ENCODE assay signal across 10 cellular contexts in genomic region chr5:61790678-61791077, GRCh38.
DNase-seq lines count a peak whose midpoint lies in the region; ATAC-seq and TF ChIP-seq lines count a peak whose summit lies in the region.
"Had no signal": no experiment of that assay in that cellular context is flagged by ENCODE, and none has a peak within 500 bp of the region (broad histone marks: within the 10 kb centered on the region; RNA-seq: fewer than 3 reads in every experiment).

No MANE protein-coding gene starts in this region.

- H3K27ac ChIP-seq in colonic mucosa, result no peak overlapping the region
- H3K27ac ChIP-seq: gastroesophageal sphincter had no signal

- ATAC-seq in GM19328 (IDR thresholded peaks at IDR 0.05; ENCODE audit: unreplicated experiment) (peak; percentile 71), HG03025 (IDR thresholded peaks at IDR 0.05; ENCODE audit: low FRiP score, unreplicated experiment) (peak; percentile 89)
- ATAC-seq: gastroesophageal sphincter had no signal

- H3K9ac ChIP-seq in colonic mucosa (ENCODE audit: low read depth in 2 of 2, low read length in 2 of 2), result no peak overlapping the region

- in situ Hi-C loops in GM13976 (cut with MboI; ENCODE audit: low sequenced_read_pairs, unreplicated experiment), result no loop called here

- DNase-seq in GM13976 (ENCODE audit: low spot score) (peak; percentile 15), colonic mucosa (peak; percentile 45), HCEC 1CT (no peak), activated T-cell treated with anti-CD3 and anti-CD28 coated beads for 4 hours (no peak), NCI-H2081 (lab: John Stamatoyannopoulos, UW) (no peak)
- no peak for DNase-seq in effector CD4-positive, alpha-beta T cell
- DNase-seq: activated CD4-positive, CD25-positive, alpha-beta regulatory T cell had no signal

- H3K36me3 ChIP-seq in colonic mucosa, result no peaks in the 10 kb centered on the region
- H3K36me3 ChIP-seq: gastroesophageal sphincter had no signal

- TF ChIP-seq CTCF in GM13976 (IDR thresholded peaks at IDR 0.05; ENCODE audit: borderline replicate concordance, control extremely low read depth, extremely low read depth, insufficient read depth, missing control alignments) (no peak), colonic mucosa (IDR thresholded peaks at IDR 0.05) (no peak)

- intact Hi-C loops in colonic mucosa (cut with DNase I), result no loop called here

- H3K9me3 ChIP-seq in colonic mucosa, result no peaks in the 10 kb centered on the region
- H3K9me3 ChIP-seq: gastroesophageal sphincter had no signal

- no peaks in the 10 kb centered on the region for H3K4me1 ChIP-seq in colonic mucosa
- H3K4me1 ChIP-seq: gastroesophageal sphincter had no signal

- H3K27me3 ChIP-seq in colonic mucosa, result no peaks in the 10 kb centered on the region
- H3K27me3 ChIP-seq: gastroesophageal sphincter had no signal

- no peak overlapping the region for H3K4me3 ChIP-seq in colonic mucosa
- H3K4me3 ChIP-seq: gastroesophageal sphincter had no signal

Comparison
In these comparisons a context has a peak if more than half of its experiments do, and no peak if none do; other contexts are left out.
1. DNase-seq: peak in GM13976 (single experiment) and colonic mucosa (single experiment); none in HCEC 1CT (single experiment), activated T-cell treated with anti-CD3 and anti-CD28 coated beads for 4 hours (single experiment), NCI-H2081 (0 of 2) and effector CD4-positive, alpha-beta T cell (single experiment).